ENCODE assay signal across 10 cellular contexts in genomic region chr14:61153436-61153835, GRCh38.
A peak's percentile ranks its signal among the peaks of the same experiment; 100 is the strongest.
DNase-seq lines count a peak whose midpoint lies in the region; ATAC-seq lines count a peak whose summit lies in the region.
"Had no signal": no experiment of that assay in that cellular context is flagged by ENCODE, and none has a peak within 500 bp of the region (broad histone marks: within the 10 kb centered on the region; RNA-seq: fewer than 3 reads in every experiment).

No MANE protein-coding gene starts in this region.

- H3K9me3 Mint-ChIP-seq in activated T-helper 2 cell treated with anti-CD3 and anti-CD28 coated beads, Interferon-gamma antibody, Interleukin-2, Interleukin-4, amounts not matched to agents 10 μg/mL and 5 μg/mL and 100 μg/mL, durations not matched to agents 14 hours and 24 hours and 36 hours: no peaks in the 10 kb centered on the region
- H3K9me3 Mint-ChIP-seq in stimulated activated effector memory CD8-positive, alpha-beta T cell treated with anti-CD3 and anti-CD28 coated beads, Interleukin-12 subunit alpha, Interleukin-12 subunit beta, amount 100 ng/mL, for 72 hours: no peaks in the 10 kb centered on the region
- H3K9me3 Mint-ChIP-seq: activated naive CD8-positive, alpha-beta T cell treated with anti-CD3 and anti-CD28 coated beads, Interleukin-2, amount 50 U/mL, for 24 hours had no signal

- peak; percentile 82 for DNase-seq in EH (ENCODE audit: low read depth)
- peak; percentile 85 for DNase-seq in NCI-H2171 treated with DMSO at 0.1 percent for 48 hours (lab: John Stamatoyannopoulos, UW)
- peak; percentile 56 for DNase-seq in dedifferentiated amniotic fluid mesenchymal stem cell (ENCODE audit: extremely low spot score)
- DNase-seq in myocyte (ENCODE audit: low read depth): peak; percentile 81
- DNase-seq in activated T-helper 2 cell treated with anti-CD3 and anti-CD28 coated beads, Interferon-gamma antibody, Interleukin-2, Interleukin-4, amounts not matched to agents 10 μg/mL and 5 μg/mL and 100 μg/mL, durations not matched to agents 14 hours and 24 hours and 36 hours (ENCODE audit: low spot score): no peak
- no peak for DNase-seq in stimulated activated effector memory CD8-positive, alpha-beta T cell treated with anti-CD3 and anti-CD28 coated beads, Interleukin-12 subunit alpha, Interleukin-12 subunit beta, amount 100 ng/mL, for 72 hours (ENCODE audit: low spot score in 2 of 2)
- DNase-seq: activated naive CD8-positive, alpha-beta T cell treated with anti-CD3 and anti-CD28 coated beads, Interleukin-2, amount 50 U/mL, for 24 hours; natural killer cell had no signal

- H3K4me3 Mint-ChIP-seq in activated T-helper 2 cell treated with anti-CD3 and anti-CD28 coated beads, Interferon-gamma antibody, Interleukin-2, Interleukin-4, amounts not matched to agents 10 μg/mL and 5 μg/mL and 100 μg/mL, durations not matched to agents 14 hours and 24 hours and 36 hours (ENCODE audit: low read depth): no peak overlapping the region
- no peak overlapping the region for H3K4me3 Mint-ChIP-seq in stimulated activated effector memory CD8-positive, alpha-beta T cell treated with anti-CD3 and anti-CD28 coated beads, Interleukin-12 subunit alpha, Interleukin-12 subunit beta, amount 100 ng/mL, for 72 hours
- H3K4me3 Mint-ChIP-seq: activated naive CD8-positive, alpha-beta T cell treated with anti-CD3 and anti-CD28 coated beads, Interleukin-2, amount 50 U/mL, for 24 hours; natural killer cell had no signal

- intact Hi-C loops in activated T-helper 2 cell treated with anti-CD3 and anti-CD28 coated beads, Interferon-gamma antibody, Interleukin-2, Interleukin-4, amounts not matched to agents 10 μg/mL and 5 μg/mL and 100 μg/mL, durations not matched to agents 14 hours and 24 hours and 36 hours (cut with micrococcal nuclease): no loop called here

- no peaks in the 10 kb centered on the region for H3K27me3 Mint-ChIP-seq in activated T-helper 2 cell treated with anti-CD3 and anti-CD28 coated beads, Interferon-gamma antibody, Interleukin-2, Interleukin-4, amounts not matched to agents 10 μg/mL and 5 μg/mL and 100 μg/mL, durations not matched to agents 14 hours and 24 hours and 36 hours (ENCODE audit: low read depth)

- H3K4me1 Mint-ChIP-seq in activated T-helper 2 cell treated with anti-CD3 and anti-CD28 coated beads, Interferon-gamma antibody, Interleukin-2, Interleukin-4, amounts not matched to agents 10 μg/mL and 5 μg/mL and 100 μg/mL, durations not matched to agents 14 hours and 24 hours and 36 hours (ENCODE audit: low read depth): peaks cover 3% of the 10 kb centered on the region
- H3K4me1 Mint-ChIP-seq in stimulated activated effector memory CD8-positive, alpha-beta T cell treated with anti-CD3 and anti-CD28 coated beads, Interleukin-12 subunit alpha, Interleukin-12 subunit beta, amount 100 ng/mL, for 72 hours: no peaks in the 10 kb centered on the region
- H3K4me1 Mint-ChIP-seq: activated naive CD8-positive, alpha-beta T cell treated with anti-CD3 and anti-CD28 coated beads, Interleukin-2, amount 50 U/mL, for 24 hours; natural killer cell had no signal

- ATAC-seq in GM19328 (IDR thresholded peaks at IDR 0.05; ENCODE audit: unreplicated experiment): no peak
- no peak for ATAC-seq in HG02938 (IDR thresholded peaks at IDR 0.05; ENCODE audit: unreplicated experiment)
- no peak for ATAC-seq in stimulated activated effector memory CD8-positive, alpha-beta T cell treated with anti-CD3 and anti-CD28 coated beads, Interleukin-12 subunit alpha, Interleukin-12 subunit beta, amount 100 ng/mL, for 72 hours
- ATAC-seq: activated naive CD8-positive, alpha-beta T cell treated with anti-CD3 and anti-CD28 coated beads, Interleukin-2, amount 50 U/mL, for 24 hours; natural killer cell had no signal

- no peak overlapping the region for H3K27ac Mint-ChIP-seq in activated T-helper 2 cell treated with anti-CD3 and anti-CD28 coated beads, Interferon-gamma antibody, Interleukin-2, Interleukin-4, amounts not matched to agents 10 μg/mL and 5 μg/mL and 100 μg/mL, durations not matched to agents 14 hours and 24 hours and 36 hours
- H3K27ac Mint-ChIP-seq in stimulated activated effector memory CD8-positive, alpha-beta T cell treated with anti-CD3 and anti-CD28 coated beads, Interleukin-12 subunit alpha, Interleukin-12 subunit beta, amount 100 ng/mL, for 72 hours: no peak overlapping the region
- H3K27ac Mint-ChIP-seq: activated naive CD8-positive, alpha-beta T cell treated with anti-CD3 and anti-CD28 coated beads, Interleukin-2, amount 50 U/mL, for 24 hours; natural killer cell had no signal

- no peaks in the 10 kb centered on the region for H3K36me3 Mint-ChIP-seq in activated T-helper 2 cell treated with anti-CD3 and anti-CD28 coated beads, Interferon-gamma antibody, Interleukin-2, Interleukin-4, amounts not matched to agents 10 μg/mL and 5 μg/mL and 100 μg/mL, durations not matched to agents 14 hours and 24 hours and 36 hours (ENCODE audit: low read depth)
- H3K36me3 Mint-ChIP-seq in stimulated activated effector memory CD8-positive, alpha-beta T cell treated with anti-CD3 and anti-CD28 coated beads, Interleukin-12 subunit alpha, Interleukin-12 subunit beta, amount 100 ng/mL, for 72 hours: no peaks in the 10 kb centered on the region
- H3K36me3 Mint-ChIP-seq: natural killer cell had no signal

Comparison
In these comparisons a context has a peak if more than half of its experiments do, and no peak if none do; other contexts are left out.
1. DNase-seq: peak in EH (single experiment), NCI-H2171 treated with DMSO at 0.1 percent for 48 hours (single experiment), dedifferentiated amniotic fluid mesenchymal stem cell (single experiment) and myocyte (single experiment); none in activated T-helper 2 cell treated with anti-CD3 and anti-CD28 coated beads, Interferon-gamma antibody, Interleukin-2, Interleukin-4, amounts not matched to agents 10 μg/mL and 5 μg/mL and 100 μg/mL, durations not matched to agents 14 hours and 24 hours and 36 hours (single experiment) and stimulated activated effector memory CD8-positive, alpha-beta T cell treated with anti-CD3 and anti-CD28 coated beads, Interleukin-12 subunit alpha, Interleukin-12 subunit beta, amount 100 ng/mL, for 72 hours (0 of 2).